ENCODE assay signal across 9 cellular contexts in genomic region chr20:13029687-13030510, GRCh38. TPM values are rescaled to one million over a fixed set of nuclear protein-coding genes. Genes with fewer than 3 reads are reported as not detected.
DNase-seq lines count a peak whose midpoint lies in the region; ATAC-seq and TF ChIP-seq lines count a peak whose summit lies in the region.
"Had no signal": no experiment of that assay in that cellular context is flagged by ENCODE, and none has a peak within 500 bp of the region (broad histone marks: within the 10 kb centered on the region; RNA-seq: fewer than 3 reads in every experiment).

No MANE protein-coding gene starts in this region.

- peak overlapping the region; percentile 46 for H2AFZ ChIP-seq in osteoblast (ENCODE audit: low read length)

- H4K20me1 ChIP-seq in osteoblast (ENCODE audit: insufficient read depth, low read length): no peaks in the 10 kb centered on the region

- no peak for ATAC-seq in activated CD4-positive, CD25-positive, alpha-beta regulatory T cell treated with anti-CD3 and anti-CD28 coated beads, Interleukin-2, amount 50 U/mL, for 24 hours
- ATAC-seq in GM21576 (IDR thresholded peaks at IDR 0.05; ENCODE audit: unreplicated experiment): no peak

- peak; percentile 81 for DNase-seq in Caki2 (ENCODE audit: low read depth)
- DNase-seq in M059J (ENCODE audit: low read depth): peak; percentile 99
- peak; percentile 21 for DNase-seq in epidermal melanocyte (ENCODE audit: insufficient read length, low spot score)
- no peak for DNase-seq in osteoblast (ENCODE audit: insufficient read length, low spot score, missing footprints)
- no peak for DNase-seq in hippocampal formation (lab: John Stamatoyannopoulos, UW)
- no peak for DNase-seq in CD1c-positive myeloid dendritic cell (ENCODE audit: extremely low spot score)
- DNase-seq: activated naive CD4-positive, alpha-beta T cell treated with Interleukin-2 at 50 U/mL for 16 hours had no signal

- no peaks in the 10 kb centered on the region for H3K9me3 ChIP-seq in osteoblast (ENCODE audit: low read depth, low read length)

- peak overlapping the region; percentile 74 for H3K4me2 ChIP-seq in osteoblast (ENCODE audit: insufficient read depth, low read length)

- no peaks in the 10 kb centered on the region for H3K36me3 ChIP-seq in osteoblast (ENCODE audit: insufficient read depth, low read length)

- TF ChIP-seq CTCF in osteoblast (IDR thresholded peaks at IDR 0.05; ENCODE audit: extremely low read depth, low read depth, low read length): no peak

- H3K27ac ChIP-seq in osteoblast (ENCODE audit: low read depth, low read length): peak overlapping the region; percentile 85

- in situ Hi-C loops in Caki2 (cut with HindIII; ENCODE audit: low pct_unique_long_range_greater_than_20kb, low sequenced_read_pairs): no loop called here

- peak overlapping the region; percentile 39 for H3K4me3 ChIP-seq in osteoblast (ENCODE audit: insufficient read depth, low read length)

- H3K4me1 ChIP-seq in osteoblast (ENCODE audit: insufficient read depth, low read length): peaks cover 32% of the 10 kb centered on the region

- H3K27me3 ChIP-seq in osteoblast (ENCODE audit: insufficient read depth, low read length): no peaks in the 10 kb centered on the region

- peaks cover 13% of the 10 kb centered on the region for H3K79me2 ChIP-seq in osteoblast (ENCODE audit: insufficient read depth, low read length)

RNA-seq across cellular contexts. Expression of gene SPTLC3, which starts 21.1 kb away (rescaled TPM):
- 8.3 and 8.5 TPM in 2 replicates for total RNA-seq in Caki2 (2014; rRNA removed; shearing (Covaris generic); ENCODE audit: low replicate concordance)
- 3.0 and 9.2 TPM in 2 replicates for total RNA-seq in M059J (2014; rRNA removed; shearing (Covaris generic))
- total RNA-seq in osteoblast: 14.8 and 15.9 TPM in 2 replicates

Comparison
In these comparisons a context has a peak if more than half of its experiments do, and no peak if none do; other contexts are left out.
1. DNase-seq: peak in Caki2 (single experiment), M059J (single experiment) and epidermal melanocyte (single experiment); none in osteoblast (single experiment), hippocampal formation (0 of 2) and CD1c-positive myeloid dendritic cell (single experiment).